8 cellular contexts compared by ENCODE assay signal in genomic region chr7:156892086-156892800, GRCh38. TPM values are rescaled to one million over a fixed set of nuclear protein-coding genes. Genes with fewer than 3 reads are reported as not detected.
DNase-seq lines count a peak whose midpoint lies in the region; ATAC-seq, FAIRE-seq and TF ChIP-seq lines count a peak whose summit lies in the region.

No MANE protein-coding gene starts in this region.

- 1% methylated on average over 30 of the region's 57 CpGs for WGBS in GM12878 (ENCODE audit: insufficient coverage, insufficient replicate concordance, low lambda C conversion rate, missing lambda C conversion rate)

- H3K36me3 ChIP-seq in GM12878 (ENCODE audit: control insufficient read depth in 2 of 2, insufficient read depth in 2 of 2, low read length in 1 of 2) (no peaks in the 10 kb centered on the region), iPS-20b (ENCODE audit: insufficient read depth, low read depth, low read length) (no peaks in the 10 kb centered on the region)

- no peak for TF ChIP-seq EP300 in GM12878 (IDR thresholded peaks at IDR 0.05; ENCODE audit: borderline replicate concordance in 1 of 2, control insufficient read depth in 1 of 2, low read depth in 2 of 2, low read length in 2 of 2)

- SMC1A ChIA-PET in GM12878 (lab: Charles Lee; ENCODE audit: uncharacterized antibody, unreplicated experiment), result interaction anchor here (1.0 kb wide), 1 partner anchor 114 kb away, joined by 3 read pairs; no protein-coding TSS in a partner anchor

- H3K4me1 ChIP-seq in GM12878 (ENCODE audit: control insufficient read depth, insufficient read depth, low read length) (peaks cover 25% of the 10 kb centered on the region), iPS-20b (ENCODE audit: insufficient read depth, low read length) (no peaks in the 10 kb centered on the region; the same call in 1 of the 2 replicates)

- POLR2A ChIA-PET in GM12878 (lab: Charles Lee), result no interaction called here

- CTCF ChIA-PET in GM12878 (lab: Yijun Ruan, JAX), result no interaction called here

- DNase-seq in COLO668 (lab: John Stamatoyannopoulos, UW; ENCODE audit: unreplicated experiment) (peak; percentile 73), HuH-7.5 (ENCODE audit: low spot score) (peak; percentile 42), T-helper 2 cell (peak; percentile 41 to 80 (median 60)), GM12878 (ENCODE audit: low read depth, low spot score) (no peak), NCI-H2107 (lab: John Stamatoyannopoulos, UW) (no peak)
- peak; percentile 28 to 45 for DNase-seq in stimulated activated CD4-positive, alpha-beta T cell treated with anti-CD3 and anti-CD28 coated beads, Interleukin-15, amount 100 ng/mL, for 1 hour (ENCODE audit: low read depth in 1 of 2, low spot score in 1 of 2)

- TF ChIP-seq CTCF in GM12878 (IDR thresholded peaks at IDR 0.05 in 2 of 3, conservative IDR thresholded peaks at IDR 0.05 in 1 of 3; ENCODE audit: control insufficient read depth in 2 of 3, extremely low read depth in 1 of 3, insufficient read depth in 1 of 3, low read depth in 3 of 3, low read length in 3 of 3), result no peak

- H3K79me2 ChIP-seq in GM12878 (ENCODE audit: control insufficient read depth, insufficient read depth, low read length), result peaks cover 29% of the 10 kb centered on the region

- H3K27ac ChIP-seq in GM12878 (ENCODE audit: control insufficient read depth, insufficient read depth) (peak overlapping the region; percentile 71), iPS-20b (ENCODE audit: low read length) (peak overlapping the region; percentile 86)

- TF ChIP-seq RAD21 in GM12878 (IDR thresholded peaks at IDR 0.05; ENCODE audit: insufficient read depth, low read depth, low read length), result no peak

- TF ChIP-seq POLR2A in GM12878 (IDR thresholded peaks at IDR 0.05; ENCODE audit: low read depth, low read length), result no peak

- RAD21 ChIA-PET in GM12878 (lab: Charles Lee; ENCODE audit: unreplicated experiment), result interaction anchor here (1.5 kb wide), 1 partner anchor 27 kb away, joined by 5 read pairs; no protein-coding TSS in a partner anchor

- H3K9ac ChIP-seq in GM12878 (ENCODE audit: control insufficient read depth, insufficient read depth, low read length) (peak overlapping the region; percentile 85), iPS-20b (ENCODE audit: low read depth, low read length) (peak overlapping the region; percentile 91)

- BruUV-seq in GM12878 (replicated peaks; lab: Mats Ljungman, UMichigan), result no TSS peak

- no peaks in the 10 kb centered on the region for H4K20me1 ChIP-seq in GM12878 (ENCODE audit: control insufficient read depth, insufficient read depth)

- H2AFZ ChIP-seq in GM12878 (ENCODE audit: control insufficient read depth, low read depth, low read length), result peak overlapping the region; percentile 68

- in situ Hi-C loops in GM12878 (cut with MboI), result no loop called here

- H3K4me3 ChIP-seq in GM12878 (peak overlapping the region; percentile 64), iPS-20b (ENCODE audit: low read length) (peak overlapping the region; percentile 100)

- H3K27me3 ChIP-seq in GM12878 (replicated peaks in 1 of 2; ENCODE audit: control insufficient read depth in 2 of 2, insufficient read depth in 2 of 2, low read length in 1 of 2) (no peaks in the 10 kb centered on the region), iPS-20b (ENCODE audit: insufficient read depth, low read length) (no peaks in the 10 kb centered on the region)

- FAIRE-seq in GM12878 (lab: Jason Lieb, UNC), result no peak

- H3K9me3 ChIP-seq in GM12878 (replicated peaks; ENCODE audit: control insufficient read depth, insufficient read depth, low read length), result no peaks in the 10 kb centered on the region
- no peaks in the 10 kb centered on the region for H3K9me3 ChIP-seq in iPS-20b (ENCODE audit: insufficient read depth, low read depth, low read length)

- H3K4me2 ChIP-seq in GM12878 (ENCODE audit: control insufficient read depth, insufficient read depth), result peak overlapping the region; percentile 82

- intact Hi-C loops in GM12878 (cut with micrococcal nuclease; ENCODE audit: unreplicated experiment), result loop anchor here (2.0 to 10.0 kb wide), 3 partner anchors 27 to 123 kb away; partner anchors contain the start of gene MNX1

- ATAC-seq in GM21367 (IDR thresholded peaks at IDR 0.05; ENCODE audit: unreplicated experiment) (peak; percentile 18), GM12878 (peak; percentile 49)

TF ChIP-seq in GM12878, 131 proteins besides CTCF, POLR2A, EP300 and RAD21 (continues in another document):
- TF ChIP-seq WRNIP1 (IDR thresholded peaks at IDR 0.05; ENCODE audit: borderline replicate concordance, low read depth, low read length) (no peak), EGR1 (IDR thresholded peaks at IDR 0.05; ENCODE audit: borderline replicate concordance in 1 of 2, low read depth in 2 of 2, low read length in 2 of 2) (peak in 1 of 2 experiments; percentile 52; a peak in 1 of 3 replicates), SIX5 (IDR thresholded peaks at IDR 0.05; ENCODE audit: low read depth, low read length, severe bottlenecking) (no peak), ZBTB33 (IDR thresholded peaks at IDR 0.05) (no peak), ZSCAN29 (IDR thresholded peaks at IDR 0.05) (no peak), IRF4 (IDR thresholded peaks at IDR 0.05; ENCODE audit: low read depth, low read length) (no peak), SPI1 (IDR thresholded peaks at IDR 0.05; ENCODE audit: borderline replicate concordance, insufficient read depth, low read depth, low read length) (peak; percentile 16; the same call in 1 of the 2 replicates), PML (IDR thresholded peaks at IDR 0.05; ENCODE audit: low read length) (no peak), YBX1 (IDR thresholded peaks at IDR 0.05) (no peak), ASH2L (IDR thresholded peaks at IDR 0.05; ENCODE audit: borderline replicate concordance, low read depth) (peak; percentile 50; the same call in 1 of the 2 replicates), SMAD5 (IDR thresholded peaks at IDR 0.05; ENCODE audit: low read depth) (no peak), SMARCA5 (IDR thresholded peaks at IDR 0.05) (0 out of 2 replicates have a peak, but pooled peaks have one; percentile 19), GATAD2B (conservative IDR thresholded peaks at IDR 0.05; ENCODE audit: low read depth) (peak; percentile 28; the same call in 1 of the 2 replicates), BHLHE40 (IDR thresholded peaks at IDR 0.05; ENCODE audit: borderline replicate concordance in 1 of 2, low read depth in 2 of 2, low read length in 1 of 2) (peak in 1 of 2 experiments; percentile 62; a peak in 2 of 4 replicates), ZNF217 (IDR thresholded peaks at IDR 0.05) (0 out of 2 replicates have a peak, but pooled peaks have one; percentile 17), ZBED1 (IDR thresholded peaks at IDR 0.05; ENCODE audit: borderline replicate concordance) (no peak), NFIC (IDR thresholded peaks at IDR 0.05; ENCODE audit: low read depth, low read length) (no peak)

RNA-seq across cellular contexts. Expression of gene LMBR1, which starts 0.7 kb away (rescaled TPM):
- total RNA-seq in GM12878 (2013; cell fraction: nucleolus; rRNA removed), result 221 and 240 TPM in 2 replicates
- 49.0 and 63.5 TPM in 2 replicates for total RNA-seq in GM12878 (2014; rRNA removed)
- 27.1 and 28.3 TPM in 2 replicates for total RNA-seq in GM12878 (2014; rRNA removed; fragmentation: Illumina TruSeq; extraction: Trizol)
- 44.4 and 52.9 TPM in 2 replicates for total RNA-seq in GM12878 (2021)
- polyA plus RNA-seq in GM12878 (2011; ENCODE audit: low read depth), result 11.0 TPM
- polyA plus RNA-seq in GM12878 (2011; rRNA removed), result 29.1 and 43.4 TPM in 2 replicates
- 21.4 and 23.7 TPM in 2 replicates for polyA plus RNA-seq in GM12878 (2011; cell fraction: cytosol; rRNA removed)
- 50.8 and 52.8 TPM in 2 replicates for polyA plus RNA-seq in GM12878 (2011; cell fraction: nucleus; rRNA removed)
- 14.0 and 19.9 TPM in 2 replicates for polyA plus RNA-seq in GM12878 (2012)
- polyA plus RNA-seq in GM12878 (2014; fragmentation: Illumina TruSeq; extraction: Trizol), result 28.4 and 33.4 TPM in 2 replicates
- polyA plus RNA-seq in GM12878 (2014; fragmentation: Nextera tagmentation; extraction: Ambion mirVana), result 1 to 10 TPM; 4.0 to 7.5 TPM
- polyA plus RNA-seq in GM12878 (2014; rRNA removed), result 24.7 and 27.4 TPM in 2 replicates
- polyA plus RNA-seq in GM12878 (2016; fragmentation: Nextera tagmentation; extraction: Ambion mirVana), result 10 to 100 TPM; 44.2 to 46.5 TPM
- 70.2 and 78.6 TPM in 2 replicates for polyA minus RNA-seq in GM12878 (2011; rRNA and poly(A)+ RNA removed)
- 18.4 and 19.6 TPM in 2 replicates for polyA minus RNA-seq in GM12878 (2011; cell fraction: cytosol; rRNA and poly(A)+ RNA removed)
- 85.7 and 148 TPM in 2 replicates for polyA minus RNA-seq in GM12878 (2011; cell fraction: nucleus; rRNA and poly(A)+ RNA removed)

RNA-seq across cellular contexts. Expression of gene NOM1, which starts 57.3 kb away (rescaled TPM):
- total RNA-seq in GM12878 (2013; cell fraction: nucleolus; rRNA removed), result 77.9 and 79.1 TPM in 2 replicates
- total RNA-seq in GM12878 (2014; rRNA removed), result 17.6 and 19.0 TPM in 2 replicates
- total RNA-seq in GM12878 (2014; rRNA removed; fragmentation: Illumina TruSeq; extraction: Trizol), result 13.1 and 18.1 TPM in 2 replicates
- 18.3 and 20.1 TPM in 2 replicates for total RNA-seq in GM12878 (2021)
- 8.6 TPM for polyA plus RNA-seq in GM12878 (2011; ENCODE audit: low read depth)
- 15.7 and 18.0 TPM in 2 replicates for polyA plus RNA-seq in GM12878 (2011; rRNA removed)
- polyA plus RNA-seq in GM12878 (2011; cell fraction: cytosol; rRNA removed), result 12.9 and 14.4 TPM in 2 replicates
- 31.6 and 44.3 TPM in 2 replicates for polyA plus RNA-seq in GM12878 (2011; cell fraction: nucleus; rRNA removed)
- 11.9 and 14.8 TPM in 2 replicates for polyA plus RNA-seq in GM12878 (2012)
- polyA plus RNA-seq in GM12878 (2014; fragmentation: Illumina TruSeq; extraction: Trizol), result 18.2 and 21.6 TPM in 2 replicates
- polyA plus RNA-seq in GM12878 (2014; fragmentation: Nextera tagmentation; extraction: Ambion mirVana), result 1 to 10 TPM; 2.9 to 4.2 TPM
- polyA plus RNA-seq in GM12878 (2014; rRNA removed), result 20.8 and 21.3 TPM in 2 replicates
- 10 to 100 TPM; 12.7 to 13.9 TPM for polyA plus RNA-seq in GM12878 (2016; fragmentation: Nextera tagmentation; extraction: Ambion mirVana)
- polyA minus RNA-seq in GM12878 (2011; rRNA and poly(A)+ RNA removed), result 18.7 and 20.2 TPM in 2 replicates
- 12.0 and 14.8 TPM in 2 replicates for polyA minus RNA-seq in GM12878 (2011; cell fraction: cytosol; rRNA and poly(A)+ RNA removed)
- 18.6 and 34.3 TPM in 2 replicates for polyA minus RNA-seq in GM12878 (2011; cell fraction: nucleus; rRNA and poly(A)+ RNA removed)

Comparison
In these comparisons a context has a peak if more than half of its experiments do, and no peak if none do; other contexts are left out.
1. DNase-seq: peak in COLO668 (single experiment), HuH-7.5 (single experiment), T-helper 2 cell (5 of 5) and stimulated activated CD4-positive, alpha-beta T cell treated with anti-CD3 and anti-CD28 coated beads, Interleukin-15, amount 100 ng/mL, for 1 hour (2 of 2); none in GM12878 (single experiment) and NCI-H2107 (single experiment).